Comparison of ENCODE assay signal across 2 cellular contexts in the genomic region with DNA sequence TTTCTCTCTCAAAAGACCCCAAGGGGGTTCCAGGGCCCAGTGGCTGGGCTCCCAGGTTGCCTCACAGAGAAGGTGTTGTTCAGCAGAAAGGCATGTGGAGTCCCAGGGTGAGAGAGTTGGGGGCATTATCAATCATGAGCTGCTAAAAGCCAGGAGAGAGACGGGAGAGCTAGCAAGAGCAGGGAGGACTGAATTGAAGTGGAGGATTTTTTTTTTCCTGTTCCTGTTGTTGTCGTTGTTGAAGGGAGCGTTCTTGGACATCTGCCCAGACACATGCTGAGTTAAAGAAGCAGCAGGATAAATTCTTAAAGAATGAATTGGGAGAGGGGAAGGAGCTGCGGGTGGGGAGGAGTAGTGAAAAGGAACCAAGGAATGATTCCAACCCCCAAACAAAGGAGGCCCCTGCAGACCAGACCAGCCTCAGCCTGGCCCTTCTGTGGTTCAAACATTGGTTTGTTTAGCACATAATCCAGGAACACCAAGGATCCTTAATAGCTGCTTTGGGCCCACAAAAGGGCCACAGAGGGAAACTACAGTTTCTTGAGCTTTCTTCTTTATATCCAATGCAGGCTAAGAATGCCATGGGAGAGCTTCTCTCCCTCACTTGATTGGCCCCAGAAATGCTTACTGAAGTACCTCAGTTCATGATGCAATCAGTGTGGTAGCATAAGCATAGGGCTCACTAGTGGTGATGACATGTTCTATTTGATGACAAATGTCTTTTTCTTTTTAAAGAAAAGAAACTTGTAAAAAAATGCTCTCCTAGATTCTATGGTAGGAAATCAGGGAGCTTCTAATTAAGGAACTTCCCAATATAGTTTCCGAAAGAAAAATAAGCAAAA.
TF ChIP-seq lines count a peak whose summit lies in the region.

No MANE protein-coding gene starts in this region.

TF ChIP-seq in liver, 16 proteins besides CTCF, POLR2A, EP300 and RAD21:
- TF ChIP-seq, protein P1, sequence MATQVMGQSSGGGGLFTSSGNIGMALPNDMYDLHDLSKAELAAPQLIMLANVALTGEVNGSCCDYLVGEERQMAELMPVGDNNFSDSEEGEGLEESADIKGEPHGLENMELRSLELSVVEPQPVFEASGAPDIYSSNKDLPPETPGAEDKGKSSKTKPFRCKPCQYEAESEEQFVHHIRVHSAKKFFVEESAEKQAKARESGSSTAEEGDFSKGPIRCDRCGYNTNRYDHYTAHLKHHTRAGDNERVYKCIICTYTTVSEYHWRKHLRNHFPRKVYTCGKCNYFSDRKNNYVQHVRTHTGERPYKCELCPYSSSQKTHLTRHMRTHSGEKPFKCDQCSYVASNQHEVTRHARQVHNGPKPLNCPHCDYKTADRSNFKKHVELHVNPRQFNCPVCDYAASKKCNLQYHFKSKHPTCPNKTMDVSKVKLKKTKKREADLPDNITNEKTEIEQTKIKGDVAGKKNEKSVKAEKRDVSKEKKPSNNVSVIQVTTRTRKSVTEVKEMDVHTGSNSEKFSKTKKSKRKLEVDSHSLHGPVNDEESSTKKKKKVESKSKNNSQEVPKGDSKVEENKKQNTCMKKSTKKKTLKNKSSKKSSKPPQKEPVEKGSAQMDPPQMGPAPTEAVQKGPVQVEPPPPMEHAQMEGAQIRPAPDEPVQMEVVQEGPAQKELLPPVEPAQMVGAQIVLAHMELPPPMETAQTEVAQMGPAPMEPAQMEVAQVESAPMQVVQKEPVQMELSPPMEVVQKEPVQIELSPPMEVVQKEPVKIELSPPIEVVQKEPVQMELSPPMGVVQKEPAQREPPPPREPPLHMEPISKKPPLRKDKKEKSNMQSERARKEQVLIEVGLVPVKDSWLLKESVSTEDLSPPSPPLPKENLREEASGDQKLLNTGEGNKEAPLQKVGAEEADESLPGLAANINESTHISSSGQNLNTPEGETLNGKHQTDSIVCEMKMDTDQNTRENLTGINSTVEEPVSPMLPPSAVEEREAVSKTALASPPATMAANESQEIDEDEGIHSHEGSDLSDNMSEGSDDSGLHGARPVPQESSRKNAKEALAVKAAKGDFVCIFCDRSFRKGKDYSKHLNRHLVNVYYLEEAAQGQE (IDR thresholded peaks at IDR 0.05): no peak
- TF ChIP-seq MAX (IDR thresholded peaks at IDR 0.05): peak; percentile 11

TF ChIP-seq in HepG2, 621 proteins besides CTCF, POLR2A, EP300 and RAD21:
- TF ChIP-seq ZNF891 (CRISPR knock-in tag; IDR thresholded peaks at IDR 0.05) (no peak), DMAP1 (CRISPR knock-in tag; IDR thresholded peaks at IDR 0.05) (no peak), HNRNPK (IDR thresholded peaks at IDR 0.05; ENCODE audit: low read depth, low read length, poor library complexity, severe bottlenecking) (no peak), XBP1 (CRISPR knock-in tag; IDR thresholded peaks at IDR 0.05) (no peak), CHD4 (IDR thresholded peaks at IDR 0.05; ENCODE audit: borderline replicate concordance, low read length) (no peak), STAT5B (CRISPR knock-in tag; IDR thresholded peaks at IDR 0.05) (no peak), KDM1A (CRISPR knock-in tag; IDR thresholded peaks at IDR 0.05) (no peak), CBFB (CRISPR knock-in tag; IDR thresholded peaks at IDR 0.05) (no peak), HMG20A (CRISPR knock-in tag; IDR thresholded peaks at IDR 0.05; ENCODE audit: borderline replicate concordance) (no peak)
